8 cellular contexts compared by ENCODE assay signal in genomic region chr5:10863763-10864383, GRCh38.
A peak's percentile ranks its signal among the peaks of the same experiment; 100 is the strongest.
DNase-seq lines count a peak whose midpoint lies in the region; ATAC-seq and TF ChIP-seq lines count a peak whose summit lies in the region.

No MANE protein-coding gene starts in this region.

- TF ChIP-seq POLR2A in gastrocnemius medialis (IDR thresholded peaks at IDR 0.05), result no peak

- H3K36me3 ChIP-seq in gastrocnemius medialis, result no peaks in the 10 kb centered on the region

- POLR2A ChIA-PET in activated naive CD8-positive, alpha-beta T cell treated with anti-CD3 and anti-CD28 coated beads, Interleukin-2, amount 10 ng/mL, durations not matched to agents 7 days and 5 days (lab: Charles Lee), result no interaction called here

- no peak overlapping the region for H3K4me3 ChIP-seq in gastrocnemius medialis

- ATAC-seq in GM21390 (IDR thresholded peaks at IDR 0.05; ENCODE audit: unreplicated experiment), result peak; percentile 96
- ATAC-seq in SK-N-SH treated with all-trans-retinoic acid at 6 μM for 48 hours, result peak; percentile 94
- ATAC-seq in activated naive CD8-positive, alpha-beta T cell treated with anti-CD3 and anti-CD28 coated beads, Interleukin-2, amount 10 ng/mL, durations not matched to agents 7 days and 5 days (ENCODE audit: low read depth), result peak; percentile 45
- ATAC-seq in gastrocnemius medialis, result no peak

- no peak overlapping the region for H3K27ac ChIP-seq in gastrocnemius medialis

- TF ChIP-seq CTCF in gastrocnemius medialis (IDR thresholded peaks at IDR 0.05 in 4 of 5, conservative IDR thresholded peaks at IDR 0.05 in 1 of 5), result peak in 2 of 5 experiments; percentile 34 to 42

- DNase-seq in EL (peak; percentile 62), HK-2 (ENCODE audit: unreplicated experiment) (peak; percentile 43), hepatic stellate cell (ENCODE audit: low spot score) (peak; percentile 76), gastrocnemius medialis (no peak)
- DNase-seq in activated naive CD8-positive, alpha-beta T cell treated with anti-CD3 and anti-CD28 coated beads, Interleukin-2, amount 10 ng/mL, durations not matched to agents 7 days and 5 days, result peak; percentile 53
- peak; percentile 35 to 40 for DNase-seq in stimulated activated CD4-positive, alpha-beta T cell treated with anti-CD3 and anti-CD28 coated beads, Interleukin-1b, Interleukin-23, amount 100 ng/mL, for 4 hours (ENCODE audit: low read depth in 2 of 2)

- H3K9me3 ChIP-seq in gastrocnemius medialis, result no peaks in the 10 kb centered on the region

- in situ Hi-C loops in gastrocnemius medialis (cut with MboI; ENCODE audit: low sequenced_read_pairs in 4 of 4), result no loop called here

- no peak overlapping the region for H3K4me3 Mint-ChIP-seq in activated naive CD8-positive, alpha-beta T cell treated with anti-CD3 and anti-CD28 coated beads, Interleukin-2, amount 10 ng/mL, durations not matched to agents 7 days and 5 days

- no peaks in the 10 kb centered on the region for H3K36me3 Mint-ChIP-seq in activated naive CD8-positive, alpha-beta T cell treated with anti-CD3 and anti-CD28 coated beads, Interleukin-2, amount 10 ng/mL, durations not matched to agents 7 days and 5 days

- peaks cover 5% of the 10 kb centered on the region for H3K27me3 Mint-ChIP-seq in activated naive CD8-positive, alpha-beta T cell treated with anti-CD3 and anti-CD28 coated beads, Interleukin-2, amount 10 ng/mL, durations not matched to agents 7 days and 5 days

- H3K4me1 Mint-ChIP-seq in activated naive CD8-positive, alpha-beta T cell treated with anti-CD3 and anti-CD28 coated beads, Interleukin-2, amount 10 ng/mL, durations not matched to agents 7 days and 5 days, result peaks cover 2% of the 10 kb centered on the region

- no peaks in the 10 kb centered on the region for H3K4me1 ChIP-seq in gastrocnemius medialis

- intact Hi-C loops in gastrocnemius medialis (cut with DNase I; ENCODE audit: low total_unique reads), result no loop called here

- no peaks in the 10 kb centered on the region for H3K27me3 ChIP-seq in gastrocnemius medialis

- no peaks in the 10 kb centered on the region for H3K9me3 Mint-ChIP-seq in activated naive CD8-positive, alpha-beta T cell treated with anti-CD3 and anti-CD28 coated beads, Interleukin-2, amount 10 ng/mL, durations not matched to agents 7 days and 5 days

- H3K27ac Mint-ChIP-seq in activated naive CD8-positive, alpha-beta T cell treated with anti-CD3 and anti-CD28 coated beads, Interleukin-2, amount 10 ng/mL, durations not matched to agents 7 days and 5 days, result no peak overlapping the region

TF ChIP-seq in SK-N-SH treated with all-trans-retinoic acid at 6 μM for 48 hours, 23 proteins besides CTCF, POLR2A, EP300 and RAD21:
- TF ChIP-seq RARB (CRISPR knock-in tag; IDR thresholded peaks at IDR 0.05) (no peak), TCF4 (CRISPR knock-in tag; IDR thresholded peaks at IDR 0.05; ENCODE audit: borderline replicate concordance) (no peak), OSR1 (CRISPR knock-in tag; IDR thresholded peaks at IDR 0.05) (no peak), ARNTL (CRISPR knock-in tag; IDR thresholded peaks at IDR 0.05; ENCODE audit: borderline replicate concordance, low read depth) (no peak), POU6F1 (CRISPR knock-in tag; IDR thresholded peaks at IDR 0.05; ENCODE audit: borderline replicate concordance, low read depth) (no peak), ISL1 (CRISPR knock-in tag; IDR thresholded peaks at IDR 0.05) (no peak), ZC3H10 (CRISPR knock-in tag; IDR thresholded peaks at IDR 0.05) (no peak), GLIS3 (CRISPR knock-in tag; IDR thresholded peaks at IDR 0.05) (no peak), BACH2 (CRISPR knock-in tag; IDR thresholded peaks at IDR 0.05; ENCODE audit: borderline replicate concordance) (no peak), CREB5 (CRISPR knock-in tag; IDR thresholded peaks at IDR 0.05; ENCODE audit: low read depth) (no peak), ZNF565 (CRISPR knock-in tag; conservative IDR thresholded peaks at IDR 0.05; ENCODE audit: low read depth) (no peak)

Comparison
In these comparisons a context has a peak if more than half of its experiments do, and no peak if none do; other contexts are left out.
1. DNase-seq: peak in EL (single experiment), HK-2 (single experiment), activated naive CD8-positive, alpha-beta T cell treated with anti-CD3 and anti-CD28 coated beads, Interleukin-2, amount 10 ng/mL, durations not matched to agents 7 days and 5 days (single experiment), hepatic stellate cell (single experiment) and stimulated activated CD4-positive, alpha-beta T cell treated with anti-CD3 and anti-CD28 coated beads, Interleukin-1b, Interleukin-23, amount 100 ng/mL, for 4 hours (2 of 2); none in gastrocnemius medialis (0 of 2).
2. ATAC-seq: peak in GM21390 (single experiment), SK-N-SH treated with all-trans-retinoic acid at 6 μM for 48 hours (single experiment) and activated naive CD8-positive, alpha-beta T cell treated with anti-CD3 and anti-CD28 coated beads, Interleukin-2, amount 10 ng/mL, durations not matched to agents 7 days and 5 days (single experiment); none in gastrocnemius medialis (0 of 2).